9 cellular contexts compared by ENCODE assay signal in genomic region chr20:10611357-10611756, GRCh38.
DNase-seq lines count a peak whose midpoint lies in the region; ATAC-seq, FAIRE-seq and TF ChIP-seq lines count a peak whose summit lies in the region.
"Had no signal": no experiment of that assay in that cellular context is flagged by ENCODE, and none has a peak within 500 bp of the region (broad histone marks: within the 10 kb centered on the region; RNA-seq: fewer than 3 reads in every experiment).

No MANE protein-coding gene starts in this region.

- H4K5ac ChIP-seq in H1 (ENCODE audit: insufficient read length, low read depth, low read length) = no peak overlapping the region

- no peak for FAIRE-seq in H1 (lab: Jason Lieb, UNC)

- H3K4me3 ChIP-seq in BJ (ENCODE audit: low read depth, low read length) (no peak overlapping the region), LNCaP clone FGC (ENCODE audit: low read depth, low read length) (no peak overlapping the region), H1 (ENCODE audit: extremely low read depth in 1 of 4, insufficient read depth in 2 of 4, low read depth in 3 of 4, low read length in 4 of 4) (no peak overlapping the region), osteoblast (ENCODE audit: insufficient read depth, low read length) (no peak overlapping the region)
- H3K4me3 ChIP-seq in CD8-positive, alpha-beta T cell (ENCODE audit: low read depth, low read length) = no peak overlapping the region

- H2BK15ac ChIP-seq in H1 (ENCODE audit: low read length) = no peak overlapping the region

- H3K36me3 Mint-ChIP-seq in CD8-positive, alpha-beta T cell = peaks cover 51% of the 10 kb centered on the region

- H3K4me2 ChIP-seq in H1 (ENCODE audit: insufficient read depth in 1 of 2, low read depth in 2 of 2, low read length in 2 of 2) (no peak overlapping the region), osteoblast (ENCODE audit: insufficient read depth, low read length) (no peak overlapping the region)

- H3K9ac ChIP-seq in H1 (replicated peaks in 1 of 4; ENCODE audit: extremely low read depth in 1 of 4, low read depth in 3 of 4, low read length in 3 of 4) = no peak overlapping the region

- TF ChIP-seq CTCF in BJ (IDR thresholded peaks at IDR 0.05; ENCODE audit: insufficient read depth, low read depth, low read length) (peak; percentile 50), LNCaP clone FGC (IDR thresholded peaks at IDR 0.05; ENCODE audit: control insufficient read depth, extremely low read depth, insufficient read depth) (peak; percentile 40), H1 (IDR thresholded peaks at IDR 0.05; ENCODE audit: control extremely low read depth in 1 of 3, insufficient read depth in 1 of 3, low read depth in 1 of 3, low read length in 3 of 3) (peak; percentile 72 to 89 (median 80)), osteoblast (IDR thresholded peaks at IDR 0.05; ENCODE audit: extremely low read depth, low read depth, low read length) (peak; percentile 70)
- no peak for TF ChIP-seq CTCF in CD8-positive, alpha-beta T cell (IDR thresholded peaks at IDR 0.05)

- H3K4ac ChIP-seq in H1 (replicated peaks; ENCODE audit: insufficient read length, low read depth, low read length) = no peak overlapping the region

- H2BK120ac ChIP-seq in H1 (replicated peaks; ENCODE audit: low read depth, low read length) = no peak overlapping the region

- POLR2A ChIA-PET in BJ (lab: Charles Lee) = no interaction called here
- POLR2A ChIA-PET in H1 (lab: Charles Lee; ENCODE audit: partially characterized antibody) = no interaction called here
- POLR2A ChIA-PET in CD8-positive, alpha-beta T cell (lab: Charles Lee) = interaction anchor here (0.6 kb wide), 1 partner anchor 61 kb away, joined by 3 read pairs; no protein-coding TSS in a partner anchor

- H3K79me2 ChIP-seq in H1 (ENCODE audit: control insufficient read depth in 1 of 2, insufficient read depth in 2 of 2, low read length in 2 of 2) (no peaks in the 10 kb centered on the region), osteoblast (ENCODE audit: insufficient read depth, low read length) (no peaks in the 10 kb centered on the region)

- H3K9me3 ChIP-seq in H1 (ENCODE audit: insufficient read depth in 2 of 2, low read depth in 1 of 2, low read length in 1 of 2) (no peaks in the 10 kb centered on the region), osteoblast (ENCODE audit: low read depth, low read length) (no peaks in the 10 kb centered on the region)
- H3K9me3 ChIP-seq in CD8-positive, alpha-beta T cell (ENCODE audit: low read length) = no peaks in the 10 kb centered on the region

- no peak overlapping the region for H2AFZ ChIP-seq in H1 (ENCODE audit: low read length)
- no peak overlapping the region for H2AFZ ChIP-seq in osteoblast (ENCODE audit: low read length)

- H3K27ac ChIP-seq in H1 (ENCODE audit: low read depth, low read length) = no peak overlapping the region
- peak overlapping the region; percentile 12 for H3K27ac ChIP-seq in osteoblast (ENCODE audit: low read depth, low read length)
- H3K27ac ChIP-seq in CD8-positive, alpha-beta T cell (ENCODE audit: low read depth, low read length) = no peak overlapping the region

- intact Hi-C loops in CD8-positive, alpha-beta T cell (cut with DNase I, micrococcal nuclease) = no loop called here

- DNase-seq in BJ (ENCODE audit: low read depth) = no peak
- no peak for DNase-seq in LNCaP clone FGC (ENCODE audit: low read depth)
- peak in 1 of 2 experiments; percentile 77 for DNase-seq in H1 (ENCODE audit: low read depth in 1 of 2, low spot score in 2 of 2)
- peak; percentile 55 for DNase-seq in osteoblast (ENCODE audit: insufficient read length, low spot score, missing footprints)
- DNase-seq in mucosa of gallbladder (ENCODE audit: low spot score) = no peak
- no peak for DNase-seq in CD8-positive, alpha-beta T cell

- H3K79me1 ChIP-seq in H1 (ENCODE audit: low read depth, low read length) = no peaks in the 10 kb centered on the region; the same call in 1 of the 2 replicates

- TF ChIP-seq POLR2A in H1 (IDR thresholded peaks at IDR 0.05; ENCODE audit: control extremely low read depth in 1 of 2, low read depth in 2 of 2, low read length in 2 of 2) = no peak

- TF ChIP-seq EP300 in H1 (IDR thresholded peaks at IDR 0.05; ENCODE audit: borderline replicate concordance in 1 of 2, low read depth in 2 of 2, low read length in 2 of 2) = peak in 1 of 2 experiments; percentile 94; a peak in 1 of 3 replicates

- no peaks in the 10 kb centered on the region for H3K9me3 Mint-ChIP-seq in CD8-positive, alpha-beta T cell
- H3K9me3 Mint-ChIP-seq: central memory CD8-positive, alpha-beta T cell had no signal

- H3K14ac ChIP-seq in H1 (ENCODE audit: insufficient read length) = no peak overlapping the region

- H3K56ac ChIP-seq in H1 (replicated peaks; ENCODE audit: insufficient read length, low read depth, low read length) = no peak overlapping the region

- H4K20me1 ChIP-seq in H1 (replicated peaks in 1 of 2; ENCODE audit: control insufficient read depth in 1 of 2, insufficient read depth in 2 of 2, low read length in 2 of 2) (no peaks in the 10 kb centered on the region), osteoblast (ENCODE audit: insufficient read depth, low read length) (no peaks in the 10 kb centered on the region)

- ATAC-seq in GM19395 (IDR thresholded peaks at IDR 0.05; ENCODE audit: unreplicated experiment) = peak; percentile 79
- no peak for ATAC-seq in HG02610 (IDR thresholded peaks at IDR 0.05; ENCODE audit: unreplicated experiment)
- no peak for ATAC-seq in CD8-positive, alpha-beta T cell

- H2BK5ac ChIP-seq in H1 (ENCODE audit: low read depth, low read length) = no peak overlapping the region

- H4K91ac ChIP-seq in H1 (replicated peaks; ENCODE audit: insufficient read length, low read length) = no peak overlapping the region

- CTCF ChIA-PET in BJ (lab: Yijun Ruan, JAX) = interaction anchor here (0.9 to 1.4 kb wide), 3 partner anchors 8 to 37 kb away, joined by 3 to 4 read pairs (median 3); no protein-coding TSS in a partner anchor
- CTCF ChIA-PET in H1 (lab: Charles Lee; ENCODE audit: partially characterized antibody) = interaction anchor here (0.7 to 1.4 kb wide), 16 partner anchors 10 to 1349 kb away, joined by 3 to 9 read pairs (median 3); no protein-coding TSS in a partner anchor
- CTCF ChIA-PET in CD8-positive, alpha-beta T cell (lab: Charles Lee) = no interaction called here

- H3K4me1 ChIP-seq in H1 (replicated peaks in 1 of 4; ENCODE audit: control insufficient read depth in 3 of 4, insufficient read depth in 4 of 4, low read length in 3 of 4) (no peaks in the 10 kb centered on the region), osteoblast (ENCODE audit: insufficient read depth, low read length) (peaks cover 25% of the 10 kb centered on the region)
- no peaks in the 10 kb centered on the region for H3K4me1 ChIP-seq in CD8-positive, alpha-beta T cell (ENCODE audit: insufficient read depth, low read length)

- H3K4me1 Mint-ChIP-seq in CD8-positive, alpha-beta T cell (ENCODE audit: low read depth) = no peaks in the 10 kb centered on the region
- H3K4me1 Mint-ChIP-seq: central memory CD8-positive, alpha-beta T cell had no signal

- no peaks in the 10 kb centered on the region for H3K23me2 ChIP-seq in H1 (ENCODE audit: low read depth, low read length)

- H3K27me3 Mint-ChIP-seq in CD8-positive, alpha-beta T cell (ENCODE audit: low read depth) = no peaks in the 10 kb centered on the region
- H3K27me3 Mint-ChIP-seq: central memory CD8-positive, alpha-beta T cell had no signal

- 67% methylated on average over 1 of the region's 1 CpG; no CpG with 5 or more reads in 1 of the 2 experiments for WGBS in H1 (ENCODE audit: extremely low coverage in 1 of 2, insufficient coverage in 1 of 2, insufficient read length in 1 of 2, insufficient replicate concordance in 2 of 2, low coverage in 1 of 2, low lambda C conversion rate in 2 of 2, missing lambda C conversion rate in 1 of 2), 2 experiments

- H2BK12ac ChIP-seq in H1 (ENCODE audit: low read depth, low read length) = no peak overlapping the region

- peak; percentile 87 to 88 for TF ChIP-seq RAD21 in H1 (IDR thresholded peaks at IDR 0.05 in 1 of 2, conservative IDR thresholded peaks at IDR 0.05 in 1 of 2; ENCODE audit: low read depth in 2 of 2, low read length in 2 of 2)

- H3K23ac ChIP-seq in H1 (ENCODE audit: insufficient read length) = no peak overlapping the region

- H3K4me3 Mint-ChIP-seq in CD8-positive, alpha-beta T cell = no peak overlapping the region
- H3K4me3 Mint-ChIP-seq: central memory CD8-positive, alpha-beta T cell had no signal

- H4K8ac ChIP-seq in H1 (ENCODE audit: extremely low read depth, insufficient read depth, low read length) = no peak overlapping the region

- H3K27ac Mint-ChIP-seq in CD8-positive, alpha-beta T cell = no peak overlapping the region

- H3K27me3 ChIP-seq in BJ (ENCODE audit: control insufficient read depth, insufficient read depth, low read length) (no peaks in the 10 kb centered on the region), H1 (replicated peaks in 1 of 4; ENCODE audit: control insufficient read depth in 3 of 4, extremely low read depth in 1 of 4, insufficient read depth in 3 of 4, low read length in 3 of 4) (no peaks in the 10 kb centered on the region), osteoblast (ENCODE audit: insufficient read depth, low read length) (no peaks in the 10 kb centered on the region)
- H3K27me3 ChIP-seq in CD8-positive, alpha-beta T cell (ENCODE audit: insufficient read depth, low read length) = no peaks in the 10 kb centered on the region

- no peak overlapping the region for H2BK20ac ChIP-seq in H1 (ENCODE audit: low read length)

- no peak overlapping the region for H2AK5ac ChIP-seq in H1 (ENCODE audit: low read depth, low read length)

- H3K18ac ChIP-seq in H1 (ENCODE audit: extremely low read depth, low read length) = no peak overlapping the region

- no peaks in the 10 kb centered on the region for H3K36me3 ChIP-seq in BJ (ENCODE audit: control insufficient read depth, insufficient read depth, low read length)
- H3K36me3 ChIP-seq in H1 (ENCODE audit: control insufficient read depth in 2 of 4, insufficient read depth in 4 of 4, low read length in 3 of 4) = no peaks in the 10 kb centered on the region; a peak in 1 of 8 replicates
- no peaks in the 10 kb centered on the region for H3K36me3 ChIP-seq in osteoblast (ENCODE audit: insufficient read depth, low read length)
- H3K36me3 ChIP-seq in CD8-positive, alpha-beta T cell (ENCODE audit: insufficient read depth, low read length) = no peaks in the 10 kb centered on the region

TF ChIP-seq in H1, 55 proteins besides CTCF, POLR2A, EP300 and RAD21 (continues in another document):
- TF ChIP-seq TBP (IDR thresholded peaks at IDR 0.05; ENCODE audit: low read depth, low read length) = no peak
- TF ChIP-seq KDM1A (IDR thresholded peaks at IDR 0.05; ENCODE audit: borderline replicate concordance, low read length) = no peak
- TF ChIP-seq TCF12 (IDR thresholded peaks at IDR 0.05; ENCODE audit: low read depth, low read length) = no peak
- TF ChIP-seq BCL11A (IDR thresholded peaks at IDR 0.05; ENCODE audit: low read depth in 2 of 2, low read length in 2 of 2) = no peak
- no peak for TF ChIP-seq HDAC2 (IDR thresholded peaks at IDR 0.05; ENCODE audit: borderline replicate concordance in 1 of 2, low read depth in 2 of 2, low read length in 2 of 2)
- no peak for TF ChIP-seq POU5F1 (IDR thresholded peaks at IDR 0.05; ENCODE audit: low read depth, low read length)
- no peak for TF ChIP-seq PHF8 (conservative IDR thresholded peaks at IDR 0.05; ENCODE audit: low read depth, low read length)
- TF ChIP-seq RXRA (IDR thresholded peaks at IDR 0.05; ENCODE audit: insufficient read depth, low read depth, low read length) = no peak
